Comparison of ENCODE assay signal across 1 cellular context in the genomic region with DNA sequence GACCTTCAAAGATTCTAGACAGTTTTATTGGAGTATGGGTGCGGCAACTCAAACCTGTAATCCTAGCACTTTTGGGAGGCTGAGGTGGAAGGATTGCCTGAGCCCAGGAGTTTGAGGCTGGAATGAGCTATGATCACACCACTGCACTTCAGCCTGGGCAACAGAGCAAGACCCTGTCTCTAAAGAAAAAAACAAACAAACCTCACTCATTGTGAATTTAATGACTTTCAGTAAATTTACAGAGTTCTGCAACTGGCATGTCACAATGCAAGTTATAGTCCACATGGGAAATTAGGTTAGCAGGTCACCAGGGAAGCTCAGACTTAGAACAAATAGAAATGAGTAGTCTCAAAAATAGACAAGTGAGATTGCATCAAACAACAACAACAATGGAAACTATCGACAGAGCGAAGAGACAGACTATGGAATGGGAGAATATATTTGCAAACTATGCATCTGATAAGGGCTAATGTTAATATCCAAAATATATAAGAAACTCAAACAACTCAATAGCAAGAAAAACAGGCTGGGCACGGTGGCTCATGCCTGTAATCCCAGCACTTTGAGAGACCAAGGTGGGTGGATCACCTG.
A peak's percentile ranks its signal among the peaks of the same experiment; 100 is the strongest.
TF ChIP-seq lines count a peak whose summit lies in the region.

No MANE protein-coding gene starts in this region.

TF ChIP-seq in HEK293, 187 proteins besides CTCF, POLR2A, EP300 and RAD21 (continued from another document):
- TF ChIP-seq, protein P1, sequence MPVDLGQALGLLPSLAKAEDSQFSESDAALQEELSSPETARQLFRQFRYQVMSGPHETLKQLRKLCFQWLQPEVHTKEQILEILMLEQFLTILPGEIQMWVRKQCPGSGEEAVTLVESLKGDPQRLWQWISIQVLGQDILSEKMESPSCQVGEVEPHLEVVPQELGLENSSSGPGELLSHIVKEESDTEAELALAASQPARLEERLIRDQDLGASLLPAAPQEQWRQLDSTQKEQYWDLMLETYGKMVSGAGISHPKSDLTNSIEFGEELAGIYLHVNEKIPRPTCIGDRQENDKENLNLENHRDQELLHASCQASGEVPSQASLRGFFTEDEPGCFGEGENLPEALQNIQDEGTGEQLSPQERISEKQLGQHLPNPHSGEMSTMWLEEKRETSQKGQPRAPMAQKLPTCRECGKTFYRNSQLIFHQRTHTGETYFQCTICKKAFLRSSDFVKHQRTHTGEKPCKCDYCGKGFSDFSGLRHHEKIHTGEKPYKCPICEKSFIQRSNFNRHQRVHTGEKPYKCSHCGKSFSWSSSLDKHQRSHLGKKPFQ (tag by site-specific recombination; IDR thresholded peaks at IDR 0.05) = 0 out of 2 replicates have a peak, but pooled peaks have one; percentile 24
